ENCODE assay signal across 1 cellular context in the genomic region with DNA sequence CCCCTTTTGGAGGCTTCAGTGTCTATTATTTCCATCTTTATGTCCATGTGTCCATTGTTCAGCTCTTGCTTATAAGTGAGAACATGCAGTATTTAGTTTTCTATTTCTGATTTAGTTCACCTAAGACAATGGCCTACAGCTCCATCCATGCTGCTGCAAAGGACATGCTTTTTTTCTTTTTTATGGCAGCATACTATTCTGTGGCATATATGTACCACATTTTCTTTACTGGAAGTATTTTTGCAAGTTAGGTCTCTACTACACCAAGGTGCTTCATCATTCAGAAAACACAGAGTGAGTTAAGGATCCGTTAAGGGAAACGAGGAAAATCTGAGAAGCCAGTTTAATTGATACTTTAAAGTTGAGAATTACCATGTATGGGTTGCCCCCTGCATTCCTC.
TF ChIP-seq lines count a peak whose summit lies in the region.

No MANE protein-coding gene starts in this region.

TF ChIP-seq in HCT116, 20 proteins besides CTCF, POLR2A, EP300 and RAD21 (continued from another document):
- TF ChIP-seq, protein P1, sequence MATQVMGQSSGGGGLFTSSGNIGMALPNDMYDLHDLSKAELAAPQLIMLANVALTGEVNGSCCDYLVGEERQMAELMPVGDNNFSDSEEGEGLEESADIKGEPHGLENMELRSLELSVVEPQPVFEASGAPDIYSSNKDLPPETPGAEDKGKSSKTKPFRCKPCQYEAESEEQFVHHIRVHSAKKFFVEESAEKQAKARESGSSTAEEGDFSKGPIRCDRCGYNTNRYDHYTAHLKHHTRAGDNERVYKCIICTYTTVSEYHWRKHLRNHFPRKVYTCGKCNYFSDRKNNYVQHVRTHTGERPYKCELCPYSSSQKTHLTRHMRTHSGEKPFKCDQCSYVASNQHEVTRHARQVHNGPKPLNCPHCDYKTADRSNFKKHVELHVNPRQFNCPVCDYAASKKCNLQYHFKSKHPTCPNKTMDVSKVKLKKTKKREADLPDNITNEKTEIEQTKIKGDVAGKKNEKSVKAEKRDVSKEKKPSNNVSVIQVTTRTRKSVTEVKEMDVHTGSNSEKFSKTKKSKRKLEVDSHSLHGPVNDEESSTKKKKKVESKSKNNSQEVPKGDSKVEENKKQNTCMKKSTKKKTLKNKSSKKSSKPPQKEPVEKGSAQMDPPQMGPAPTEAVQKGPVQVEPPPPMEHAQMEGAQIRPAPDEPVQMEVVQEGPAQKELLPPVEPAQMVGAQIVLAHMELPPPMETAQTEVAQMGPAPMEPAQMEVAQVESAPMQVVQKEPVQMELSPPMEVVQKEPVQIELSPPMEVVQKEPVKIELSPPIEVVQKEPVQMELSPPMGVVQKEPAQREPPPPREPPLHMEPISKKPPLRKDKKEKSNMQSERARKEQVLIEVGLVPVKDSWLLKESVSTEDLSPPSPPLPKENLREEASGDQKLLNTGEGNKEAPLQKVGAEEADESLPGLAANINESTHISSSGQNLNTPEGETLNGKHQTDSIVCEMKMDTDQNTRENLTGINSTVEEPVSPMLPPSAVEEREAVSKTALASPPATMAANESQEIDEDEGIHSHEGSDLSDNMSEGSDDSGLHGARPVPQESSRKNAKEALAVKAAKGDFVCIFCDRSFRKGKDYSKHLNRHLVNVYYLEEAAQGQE (IDR thresholded peaks at IDR 0.05; ENCODE audit: low read depth): no peak
- no peak for TF ChIP-seq EZH2 (IDR thresholded peaks at IDR 0.05)
- no peak for TF ChIP-seq ELF1 (IDR thresholded peaks at IDR 0.05; ENCODE audit: borderline replicate concordance, low read depth)
- TF ChIP-seq ZBTB33 (IDR thresholded peaks at IDR 0.05; ENCODE audit: extremely low read depth, insufficient replicate concordance, low read length): no peak
- TF ChIP-seq EGR1 (IDR thresholded peaks at IDR 0.05; ENCODE audit: low read depth): no peak
- no peak for TF ChIP-seq EZH2phosphoT487 (IDR thresholded peaks at IDR 0.05; ENCODE audit: borderline replicate concordance)
- TF ChIP-seq SP1 (IDR thresholded peaks at IDR 0.05; ENCODE audit: low read depth): no peak
- TF ChIP-seq SRF (IDR thresholded peaks at IDR 0.05; ENCODE audit: low read depth): no peak
- no peak for TF ChIP-seq ATF3 (IDR thresholded peaks at IDR 0.05)
- TF ChIP-seq ZNF274 (IDR thresholded peaks at IDR 0.05; ENCODE audit: low read depth, low read length): no peak
- TF ChIP-seq TCF7L2 (IDR thresholded peaks at IDR 0.05; ENCODE audit: borderline replicate concordance, extremely low read depth, insufficient read depth, insufficient read length): no peak
TF ChIP-seq in HCT116: peak in this region for 0.
